26 cellular contexts compared by ENCODE assay signal in the genomic region with DNA sequence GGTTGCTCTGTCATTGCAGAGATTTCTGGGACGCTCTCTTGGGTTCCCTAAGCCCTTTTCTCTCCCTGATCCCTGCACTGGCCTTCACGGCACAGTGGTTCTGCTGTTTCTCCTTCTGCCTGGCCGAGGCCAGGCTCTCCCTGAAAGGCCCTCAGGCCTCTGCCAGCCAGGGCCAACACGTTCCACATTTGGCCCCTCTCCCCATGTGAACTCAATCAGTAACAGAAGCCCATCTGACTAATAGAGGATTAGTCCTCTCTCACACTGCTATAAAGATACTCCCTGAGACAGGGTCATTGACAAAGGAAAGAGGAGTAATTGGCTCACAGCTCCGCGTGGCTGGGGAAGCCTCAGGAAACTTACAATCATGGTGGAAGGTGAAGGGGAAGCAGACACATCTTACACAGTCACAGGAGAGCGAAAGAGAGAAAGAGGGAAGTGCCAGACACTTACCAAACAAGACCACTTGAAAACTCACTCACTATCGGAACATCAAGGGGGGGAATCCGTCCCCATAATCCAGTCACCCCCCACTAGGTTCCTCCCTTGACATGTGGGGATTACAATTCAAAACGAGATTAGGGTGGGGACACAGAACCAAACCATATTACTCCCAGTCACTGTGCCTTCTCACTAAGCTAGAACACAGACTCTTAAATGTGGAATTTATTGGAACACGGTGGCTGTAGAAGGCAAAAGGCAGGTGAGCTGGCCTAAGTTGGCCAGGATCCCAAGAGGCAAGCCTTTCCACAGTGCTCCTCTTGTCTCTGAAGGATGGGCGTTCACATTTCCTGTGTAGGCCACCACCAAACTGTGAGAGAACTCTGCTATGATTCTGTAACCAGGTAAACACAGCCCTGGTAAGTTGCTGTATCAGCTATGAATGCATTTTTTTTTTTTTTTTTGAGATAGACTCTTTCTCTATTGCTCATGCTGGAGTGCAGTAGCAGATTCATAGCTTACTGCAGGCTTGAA. TPM values are rescaled to one million over a fixed set of nuclear protein-coding genes. Genes with fewer than 3 reads are reported as not detected.
A peak's percentile ranks its signal among the peaks of the same experiment; 100 is the strongest.
DNase-seq lines count a peak whose midpoint lies in the region; ATAC-seq and TF ChIP-seq lines count a peak whose summit lies in the region.
"Had no signal": no experiment of that assay in that cellular context is flagged by ENCODE, and none has a peak within 500 bp of the region (broad histone marks: within the 10 kb centered on the region; RNA-seq: fewer than 3 reads in every experiment).

No MANE protein-coding gene starts in this region.

- CTCF ChIA-PET in MCF 10A (lab: Yijun Ruan, JAX), result interaction anchor here (0.6 to 9.9 kb wide), 10 partner anchors 10 to 1250 kb away, joined by 3 to 94 read pairs (median 4); no protein-coding TSS in a partner anchor
- CTCF ChIA-PET in PC-3 (lab: Charles Lee), result interaction anchor here (0.5 to 4.5 kb wide), 26 partner anchors 9 to 1631 kb away, joined by 3 to 83 read pairs (median 4); no protein-coding TSS in a partner anchor

- peak overlapping the region; percentile 9 for H3K4me2 ChIP-seq in PC-3 (ENCODE audit: low read length)

- peaks cover 16% of the 10 kb centered on the region for H3K79me2 ChIP-seq in PC-3 (ENCODE audit: low read length)

- POLR2A ChIA-PET in MCF 10A (lab: Yijun Ruan, JAX) (interaction anchor here (0.6 to 1.3 kb wide), 4 partner anchors 20 to 1146 kb away, joined by 3 to 5 read pairs (median 4); no protein-coding TSS in a partner anchor), PC-3 (lab: Charles Lee; ENCODE audit: unreplicated experiment) (interaction anchor here (0.6 to 0.8 kb wide), 16 partner anchors 19 to 1241 kb away, joined by 3 to 19 read pairs (median 6); no protein-coding TSS in a partner anchor)

- no peak overlapping the region for H3K4me3 Mint-ChIP-seq in MCF 10A (ENCODE audit: unreplicated experiment)
- H3K4me3 Mint-ChIP-seq: activated CD8-positive, alpha-beta T cell treated with anti-CD3 and anti-CD28 coated beads, Interleukin-2, amount 10 ng/mL, durations not matched to agents 7 days and 5 days had no signal

- DNase-seq in MCF 10A (ENCODE audit: unreplicated experiment) (no peak), breast epithelium (ENCODE audit: low spot score in 2 of 2) (no peak), PC-3 (peak; percentile 100), kidney tubule cell (ENCODE audit: low spot score) (peak; percentile 38), lower leg skin (ENCODE audit: low spot score in 2 of 2) (no peak)
- DNase-seq in activated CD8-positive, alpha-beta memory T cell treated with anti-CD3 and anti-CD28 coated beads, Interleukin-2, amount 50 U/mL, for 4 hours, result no peak
- DNase-seq: ACHN; activated CD4-positive, alpha-beta T cell treated with anti-CD3 and anti-CD28 coated beads for 1 hour; activated CD8-positive, alpha-beta T cell treated with anti-CD3 and anti-CD28 coated beads, Interleukin-2, amount 10 ng/mL, durations not matched to agents 7 days and 5 days; activated gamma-delta T cell treated with Interleukin-2 at 50 U/mL for 16 hours; activated T-cell treated with anti-CD3 and anti-CD28 coated beads, Interleukin-2, amount 50 U/mL, for 1 hour; adrenal gland; C1 segment of cervical spinal cord; EL; HCEC 1CT; heart right ventricle; Kasumi-1; NCI-H526; posterior cingulate gyrus; sigmoid colon; stimulated activated CD8-positive, alpha-beta memory T cell treated with anti-CD3 and anti-CD28 coated beads, Interleukin-4, amount 100 ng/mL, for 48 hours had no signal

- peak overlapping the region; percentile 40 for H3K27ac Mint-ChIP-seq in MCF 10A (ENCODE audit: low read depth, unreplicated experiment)
- H3K27ac Mint-ChIP-seq: activated CD8-positive, alpha-beta T cell treated with anti-CD3 and anti-CD28 coated beads, Interleukin-2, amount 10 ng/mL, durations not matched to agents 7 days and 5 days had no signal

- H2AFZ ChIP-seq in PC-3 (ENCODE audit: low read length), result peak overlapping the region; percentile 0; the same call in 1 of the 2 replicates

- H3K4me3 ChIP-seq in breast epithelium (no peak overlapping the region), PC-3 (ENCODE audit: low read length) (no peak overlapping the region), lower leg skin (ENCODE audit: low read depth, poor library complexity, severe bottlenecking) (no peak overlapping the region)
- H3K4me3 ChIP-seq: adrenal gland, heart right ventricle, sigmoid colon had no signal

- ATAC-seq in PC-3 (peak; percentile 65), GM21576 (IDR thresholded peaks at IDR 0.05; ENCODE audit: unreplicated experiment) (no peak), GM18511 (IDR thresholded peaks at IDR 0.05; ENCODE audit: unreplicated experiment) (no peak)
- ATAC-seq: activated CD8-positive, alpha-beta T cell treated with anti-CD3 and anti-CD28 coated beads, Interleukin-2, amount 10 ng/mL, durations not matched to agents 7 days and 5 days; Right ventricle myocardium inferior had no signal

- H3K36me3 Mint-ChIP-seq in MCF 10A (ENCODE audit: insufficient read depth, unreplicated experiment), result peaks cover 26% of the 10 kb centered on the region

- TF ChIP-seq POLR2A in breast epithelium (IDR thresholded peaks at IDR 0.05), result no peak
- no peak for TF ChIP-seq POLR2A in lower leg skin (IDR thresholded peaks at IDR 0.05)

- no peaks in the 10 kb centered on the region for H3K36me3 ChIP-seq in breast epithelium
- H3K36me3 ChIP-seq in PC-3 (ENCODE audit: low read depth, low read length), result peaks cover 3% of the 10 kb centered on the region; the same call in 1 of the 2 replicates
- H3K36me3 ChIP-seq: adrenal gland, sigmoid colon had no signal

- BruUV-seq in MCF 10A (replicated peaks; lab: Mats Ljungman, UMichigan) (no TSS peak), PC-3 (replicated peaks; lab: Mats Ljungman, UMichigan) (no TSS peak)

- TF ChIP-seq CTCF in MCF 10A (IDR thresholded peaks at IDR 0.05; ENCODE audit: unreplicated experiment) (no peak), breast epithelium (IDR thresholded peaks at IDR 0.05) (no peak), PC-3 (conservative IDR thresholded peaks at IDR 0.05; ENCODE audit: low read depth, low read length) (no peak), lower leg skin (IDR thresholded peaks at IDR 0.05) (no peak)

- peaks cover 28% of the 10 kb centered on the region for H3F3A ChIP-seq in PC-3 (ENCODE audit: low read length, unreplicated experiment)

- H3K4me1 ChIP-seq in breast epithelium, result no peaks in the 10 kb centered on the region
- peaks cover 57% of the 10 kb centered on the region for H3K4me1 ChIP-seq in PC-3 (ENCODE audit: insufficient read depth, low read length)

- peaks cover 23% of the 10 kb centered on the region for H3K4me1 Mint-ChIP-seq in MCF 10A (ENCODE audit: insufficient read depth, unreplicated experiment)

- H3K9me3 Mint-ChIP-seq in MCF 10A (ENCODE audit: unreplicated experiment), result no peaks in the 10 kb centered on the region

- H4K20me1 ChIP-seq in PC-3 (ENCODE audit: low read length), result peaks cover 16% of the 10 kb centered on the region

- H3K27ac ChIP-seq in breast epithelium (no peak overlapping the region), PC-3 (ENCODE audit: low read length) (peak overlapping the region; percentile 71)
- H3K27ac ChIP-seq: adrenal gland, heart right ventricle, sigmoid colon had no signal

- WGBS in lower leg skin, 2 donors, result 54% methylated on average over 12 of the region's 12 CpGs

- no peaks in the 10 kb centered on the region for H3K27me3 Mint-ChIP-seq in MCF 10A (ENCODE audit: insufficient read depth, unreplicated experiment)

- H3K27me3 ChIP-seq in breast epithelium (no peaks in the 10 kb centered on the region), PC-3 (ENCODE audit: low read length) (no peaks in the 10 kb centered on the region)
- H3K27me3 ChIP-seq: adrenal gland, sigmoid colon had no signal

- H3K9me3 ChIP-seq in breast epithelium (no peaks in the 10 kb centered on the region), PC-3 (ENCODE audit: low read length) (no peaks in the 10 kb centered on the region)
- H3K9me3 ChIP-seq: adrenal gland, heart right ventricle, sigmoid colon had no signal

- intact Hi-C loops in MCF 10A (cut with micrococcal nuclease), result loop anchor here (10.0 kb wide), 1 partner anchor 508 kb away; the partner anchor contains the start of gene CREM
- intact Hi-C loops in breast epithelium (cut with DNase I; ENCODE audit: low total_unique reads), result no loop called here
- intact Hi-C loops in PC-3 (cut with micrococcal nuclease), result loop anchor here (1.0 to 10.0 kb wide), 8 partner anchors 19 to 1044 kb away; no protein-coding TSS in a partner anchor
- intact Hi-C loops in lower leg skin (cut with DNase I; ENCODE audit: low total_unique reads), result no loop called here

- H3K9ac ChIP-seq in PC-3 (ENCODE audit: low read length), result peak overlapping the region; percentile 33

- no peaks in the 10 kb centered on the region for H3K9me2 ChIP-seq in PC-3 (replicated peaks; ENCODE audit: low read length)

RNA-seq across cellular contexts. Expression of gene FZD8, which starts 8.8 kb away (rescaled TPM):
- total RNA-seq in MCF 10A (2022) (9.8 and 13.0 TPM in 2 replicates), breast epithelium (1 to 10 TPM; 2.9 to 9.5 (median 3.0) TPM), PC-3 (2014; rRNA removed) (275 and 375 TPM in 2 replicates), lower leg skin (10 to 100 TPM in 2 of 4 donors, 1 to 10 TPM in 2; 5.2 to 13.1 (median 8.6) TPM)

RNA-seq across cellular contexts. Expression of gene GJD4, which starts 28.2 kb away (rescaled TPM):
- total RNA-seq in MCF 10A (2022) (not detected in 2 replicates), breast epithelium (not detected), PC-3 (2014; rRNA removed) (0.33 and 0.58 TPM in 2 replicates), lower leg skin (not detected)
- total RNA-seq: activated CD8-positive, alpha-beta T cell treated with anti-CD3 and anti-CD28 coated beads, Interleukin-2, amount 10 ng/mL, durations not matched to agents 7 days and 5 days; adrenal gland; endothelial cell of umbilical vein; heart right ventricle; Right ventricle myocardium inferior; sigmoid colon; ureter had no signal

Comparison
In these comparisons a context has a peak if more than half of its experiments do, and no peak if none do; other contexts are left out.
1. intact Hi-C loops: an anchor here in MCF 10A (10.0 kb wide) and PC-3 (1.0 to 10.0 kb wide); none called in breast epithelium and lower leg skin.
2. DNase-seq: peak in PC-3 (single experiment) and kidney tubule cell (single experiment); none in MCF 10A (single experiment), breast epithelium (0 of 2), lower leg skin (0 of 2) and activated CD8-positive, alpha-beta memory T cell treated with anti-CD3 and anti-CD28 coated beads, Interleukin-2, amount 50 U/mL, for 4 hours (single experiment).
3. RNA of gene FZD8, which starts 8.8 kb away (total RNA-seq): 275 to 375 TPM in PC-3; 5.2 to 13.1 TPM in lower leg skin, 9.8 to 13.0 TPM in MCF 10A and 2.9 to 9.5 TPM in breast epithelium; every median in the first group is over 10 times any median in the second.